Comparison of ENCODE assay signal across 20 cellular contexts in genomic region chr11:104926771-104927470, GRCh38. TPM values are rescaled to one million over a fixed set of nuclear protein-coding genes. Genes with fewer than 3 reads are reported as not detected.
"Had no signal": no experiment of that assay in that cellular context is flagged by ENCODE, and none has a peak within 500 bp of the region (broad histone marks: within the 10 kb centered on the region; RNA-seq: fewer than 3 reads in every experiment).

No MANE protein-coding gene starts in this region.

- H3K27ac Mint-ChIP-seq: activated naive CD8-positive, alpha-beta T cell treated with anti-CD3 and anti-CD28 coated beads for 36 hours; activated T-cell treated with anti-CD3 and anti-CD28 coated beads, Interleukin-2, amount 50 U/mL, for 72 hours; effector memory CD8-positive, alpha-beta T cell; natural killer cell treated with Interleukin-12 subunit alpha and Interleukin-12 subunit beta and Interleukin-15 and Interleukin-18, amount 100 ng/mL, for 72 hours; stimulated activated naive CD8-positive, alpha-beta T cell treated with anti-CD3 and anti-CD28 coated beads, Interleukin-15, Interleukin-2, amounts not matched to agents 100 ng/mL and 50 ng/mL, for 24 hours had no signal

- H3K4me1 ChIP-seq: gastroesophageal sphincter had no signal

- DNase-seq: activated CD4-positive, alpha-beta T cell treated with anti-CD3 and anti-CD28 coated beads, Interleukin-2, amount 50 U/mL, for 48 hours; activated CD4-positive, CD25-positive, alpha-beta regulatory T cell treated with anti-CD3 and anti-CD28 coated beads, Interleukin-2, amount 50 U/mL, for 72 hours; activated CD8-positive, alpha-beta memory T cell treated with anti-CD3 and anti-CD28 coated beads, Interleukin-2, amount 50 U/mL, for 4 hours; activated gamma-delta T cell treated with Interleukin-2 at 50 U/mL for 16 hours; activated naive CD8-positive, alpha-beta T cell treated with anti-CD3 and anti-CD28 coated beads for 36 hours; activated T-cell treated with anti-CD3 and anti-CD28 coated beads, Interleukin-2, amount 50 U/mL, for 72 hours; aorta; caudate nucleus; cortex of kidney; effector memory CD8-positive, alpha-beta T cell; stimulated activated CD4-positive, alpha-beta T cell treated with anti-CD3 and anti-CD28 coated beads, Interleukin-4, amount 100 ng/mL, for 1 hour; stimulated activated CD8-positive, alpha-beta memory T cell treated with anti-CD3 and anti-CD28 coated beads, Interleukin-4, amount 100 ng/mL, for 48 hours had no signal

- H3K4me3 Mint-ChIP-seq: activated naive CD8-positive, alpha-beta T cell treated with anti-CD3 and anti-CD28 coated beads for 36 hours; activated T-cell treated with anti-CD3 and anti-CD28 coated beads, Interleukin-2, amount 50 U/mL, for 72 hours; effector memory CD8-positive, alpha-beta T cell; natural killer cell treated with Interleukin-12 subunit alpha and Interleukin-12 subunit beta and Interleukin-15 and Interleukin-18, amount 100 ng/mL, for 72 hours; stimulated activated naive CD8-positive, alpha-beta T cell treated with anti-CD3 and anti-CD28 coated beads, Interleukin-15, Interleukin-2, amounts not matched to agents 100 ng/mL and 50 ng/mL, for 24 hours had no signal

- ATAC-seq: activated T-cell treated with anti-CD3 and anti-CD28 coated beads, Interleukin-2, amount 50 U/mL, for 72 hours; effector memory CD8-positive, alpha-beta T cell; gastroesophageal sphincter; natural killer cell treated with Interleukin-12 subunit alpha and Interleukin-12 subunit beta and Interleukin-15 and Interleukin-18, amount 100 ng/mL, for 72 hours had no signal

- H3K27ac ChIP-seq: gastroesophageal sphincter had no signal

- H3K4me3 ChIP-seq: gastroesophageal sphincter had no signal

- H3K27me3 Mint-ChIP-seq: activated naive CD8-positive, alpha-beta T cell treated with anti-CD3 and anti-CD28 coated beads for 36 hours; effector memory CD8-positive, alpha-beta T cell; natural killer cell treated with Interleukin-12 subunit alpha and Interleukin-12 subunit beta and Interleukin-15 and Interleukin-18, amount 100 ng/mL, for 72 hours; stimulated activated naive CD8-positive, alpha-beta T cell treated with anti-CD3 and anti-CD28 coated beads, Interleukin-15, Interleukin-2, amounts not matched to agents 100 ng/mL and 50 ng/mL, for 24 hours had no signal

- H3K4me1 Mint-ChIP-seq: activated naive CD8-positive, alpha-beta T cell treated with anti-CD3 and anti-CD28 coated beads for 36 hours had no signal

- H3K36me3 ChIP-seq: gastroesophageal sphincter had no signal

- H3K27me3 ChIP-seq: gastroesophageal sphincter had no signal

RNA-seq across cellular contexts. Expression of gene CASP12, which starts 28.7 kb away (rescaled TPM):
- total RNA-seq: activated naive CD8-positive, alpha-beta T cell treated with anti-CD3 and anti-CD28 coated beads for 36 hours; epithelial cell of proximal tubule; mononuclear cell; natural killer cell treated with Interleukin-12 subunit alpha and Interleukin-12 subunit beta and Interleukin-15 and Interleukin-18, amount 100 ng/mL, for 72 hours; osteoblast; T-helper 2 cell treated with Interferon-gamma antibody and Interleukin-4, amounts not matched to agents 100 ng/mL and 5 ng/mL, for 36 hours; temporal lobe had no signal
